1 cellular context compared by ENCODE assay signal in the genomic region with DNA sequence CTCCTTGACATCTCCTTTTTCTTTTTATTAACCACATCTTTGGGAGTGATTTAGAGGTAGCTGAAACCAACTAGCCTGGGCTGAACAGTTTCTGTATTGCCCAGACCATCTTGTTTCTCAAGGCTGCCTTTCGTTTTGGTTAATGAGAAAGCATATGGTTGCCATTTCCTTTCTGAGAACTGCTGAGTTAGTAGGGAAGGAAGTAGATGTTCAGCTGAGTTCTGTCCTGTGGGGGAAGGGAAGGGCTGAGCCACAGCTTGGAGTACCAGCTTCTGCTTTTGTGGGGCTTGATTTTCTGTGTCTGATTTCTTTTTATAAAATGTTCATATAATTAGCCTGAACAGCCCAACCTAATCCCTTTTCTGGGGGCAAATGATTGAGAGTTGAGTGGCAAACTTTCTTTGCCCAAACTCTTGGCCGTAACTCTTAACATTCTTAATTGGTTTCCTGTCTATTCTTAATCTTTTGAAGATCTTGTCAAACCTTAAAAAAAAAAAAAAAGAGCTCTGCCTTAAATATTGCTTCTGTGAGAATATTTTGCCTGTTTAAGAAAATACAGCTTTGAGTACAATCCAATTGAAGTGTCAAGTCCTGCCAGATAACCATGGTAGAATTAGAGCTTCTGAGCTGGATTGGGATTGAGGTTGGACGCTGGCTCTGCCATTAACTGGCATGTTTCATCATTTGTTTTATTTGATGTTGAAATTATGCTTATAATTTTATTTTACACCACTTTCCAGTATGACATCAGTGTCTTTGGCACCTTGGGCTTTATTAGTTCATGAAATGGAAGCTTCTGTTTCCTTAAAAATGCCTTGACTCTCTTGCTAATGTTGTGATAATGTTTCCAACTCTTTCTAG.
TF ChIP-seq lines count a peak whose summit lies in the region.

No MANE protein-coding gene starts in this region.

TF ChIP-seq in H1, 55 proteins besides CTCF, POLR2A, EP300 and RAD21:
- TF ChIP-seq, protein P1, sequence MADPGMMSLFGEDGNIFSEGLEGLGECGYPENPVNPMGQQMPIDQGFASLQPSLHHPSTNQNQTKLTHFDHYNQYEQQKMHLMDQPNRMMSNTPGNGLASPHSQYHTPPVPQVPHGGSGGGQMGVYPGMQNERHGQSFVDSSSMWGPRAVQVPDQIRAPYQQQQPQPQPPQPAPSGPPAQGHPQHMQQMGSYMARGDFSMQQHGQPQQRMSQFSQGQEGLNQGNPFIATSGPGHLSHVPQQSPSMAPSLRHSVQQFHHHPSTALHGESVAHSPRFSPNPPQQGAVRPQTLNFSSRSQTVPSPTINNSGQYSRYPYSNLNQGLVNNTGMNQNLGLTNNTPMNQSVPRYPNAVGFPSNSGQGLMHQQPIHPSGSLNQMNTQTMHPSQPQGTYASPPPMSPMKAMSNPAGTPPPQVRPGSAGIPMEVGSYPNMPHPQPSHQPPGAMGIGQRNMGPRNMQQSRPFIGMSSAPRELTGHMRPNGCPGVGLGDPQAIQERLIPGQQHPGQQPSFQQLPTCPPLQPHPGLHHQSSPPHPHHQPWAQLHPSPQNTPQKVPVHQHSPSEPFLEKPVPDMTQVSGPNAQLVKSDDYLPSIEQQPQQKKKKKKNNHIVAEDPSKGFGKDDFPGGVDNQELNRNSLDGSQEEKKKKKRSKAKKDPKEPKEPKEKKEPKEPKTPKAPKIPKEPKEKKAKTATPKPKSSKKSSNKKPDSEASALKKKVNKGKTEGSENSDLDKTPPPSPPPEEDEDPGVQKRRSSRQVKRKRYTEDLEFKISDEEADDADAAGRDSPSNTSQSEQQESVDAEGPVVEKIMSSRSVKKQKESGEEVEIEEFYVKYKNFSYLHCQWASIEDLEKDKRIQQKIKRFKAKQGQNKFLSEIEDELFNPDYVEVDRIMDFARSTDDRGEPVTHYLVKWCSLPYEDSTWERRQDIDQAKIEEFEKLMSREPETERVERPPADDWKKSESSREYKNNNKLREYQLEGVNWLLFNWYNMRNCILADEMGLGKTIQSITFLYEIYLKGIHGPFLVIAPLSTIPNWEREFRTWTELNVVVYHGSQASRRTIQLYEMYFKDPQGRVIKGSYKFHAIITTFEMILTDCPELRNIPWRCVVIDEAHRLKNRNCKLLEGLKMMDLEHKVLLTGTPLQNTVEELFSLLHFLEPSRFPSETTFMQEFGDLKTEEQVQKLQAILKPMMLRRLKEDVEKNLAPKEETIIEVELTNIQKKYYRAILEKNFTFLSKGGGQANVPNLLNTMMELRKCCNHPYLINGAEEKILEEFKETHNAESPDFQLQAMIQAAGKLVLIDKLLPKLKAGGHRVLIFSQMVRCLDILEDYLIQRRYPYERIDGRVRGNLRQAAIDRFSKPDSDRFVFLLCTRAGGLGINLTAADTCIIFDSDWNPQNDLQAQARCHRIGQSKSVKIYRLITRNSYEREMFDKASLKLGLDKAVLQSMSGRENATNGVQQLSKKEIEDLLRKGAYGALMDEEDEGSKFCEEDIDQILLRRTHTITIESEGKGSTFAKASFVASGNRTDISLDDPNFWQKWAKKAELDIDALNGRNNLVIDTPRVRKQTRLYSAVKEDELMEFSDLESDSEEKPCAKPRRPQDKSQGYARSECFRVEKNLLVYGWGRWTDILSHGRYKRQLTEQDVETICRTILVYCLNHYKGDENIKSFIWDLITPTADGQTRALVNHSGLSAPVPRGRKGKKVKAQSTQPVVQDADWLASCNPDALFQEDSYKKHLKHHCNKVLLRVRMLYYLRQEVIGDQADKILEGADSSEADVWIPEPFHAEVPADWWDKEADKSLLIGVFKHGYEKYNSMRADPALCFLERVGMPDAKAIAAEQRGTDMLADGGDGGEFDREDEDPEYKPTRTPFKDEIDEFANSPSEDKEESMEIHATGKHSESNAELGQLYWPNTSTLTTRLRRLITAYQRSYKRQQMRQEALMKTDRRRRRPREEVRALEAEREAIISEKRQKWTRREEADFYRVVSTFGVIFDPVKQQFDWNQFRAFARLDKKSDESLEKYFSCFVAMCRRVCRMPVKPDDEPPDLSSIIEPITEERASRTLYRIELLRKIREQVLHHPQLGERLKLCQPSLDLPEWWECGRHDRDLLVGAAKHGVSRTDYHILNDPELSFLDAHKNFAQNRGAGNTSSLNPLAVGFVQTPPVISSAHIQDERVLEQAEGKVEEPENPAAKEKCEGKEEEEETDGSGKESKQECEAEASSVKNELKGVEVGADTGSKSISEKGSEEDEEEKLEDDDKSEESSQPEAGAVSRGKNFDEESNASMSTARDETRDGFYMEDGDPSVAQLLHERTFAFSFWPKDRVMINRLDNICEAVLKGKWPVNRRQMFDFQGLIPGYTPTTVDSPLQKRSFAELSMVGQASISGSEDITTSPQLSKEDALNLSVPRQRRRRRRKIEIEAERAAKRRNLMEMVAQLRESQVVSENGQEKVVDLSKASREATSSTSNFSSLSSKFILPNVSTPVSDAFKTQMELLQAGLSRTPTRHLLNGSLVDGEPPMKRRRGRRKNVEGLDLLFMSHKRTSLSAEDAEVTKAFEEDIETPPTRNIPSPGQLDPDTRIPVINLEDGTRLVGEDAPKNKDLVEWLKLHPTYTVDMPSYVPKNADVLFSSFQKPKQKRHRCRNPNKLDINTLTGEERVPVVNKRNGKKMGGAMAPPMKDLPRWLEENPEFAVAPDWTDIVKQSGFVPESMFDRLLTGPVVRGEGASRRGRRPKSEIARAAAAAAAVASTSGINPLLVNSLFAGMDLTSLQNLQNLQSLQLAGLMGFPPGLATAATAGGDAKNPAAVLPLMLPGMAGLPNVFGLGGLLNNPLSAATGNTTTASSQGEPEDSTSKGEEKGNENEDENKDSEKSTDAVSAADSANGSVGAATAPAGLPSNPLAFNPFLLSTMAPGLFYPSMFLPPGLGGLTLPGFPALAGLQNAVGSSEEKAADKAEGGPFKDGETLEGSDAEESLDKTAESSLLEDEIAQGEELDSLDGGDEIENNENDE (IDR thresholded peaks at IDR 0.05; ENCODE audit: insufficient replicate concordance, low read length): no peak
- TF ChIP-seq TEAD4 (IDR thresholded peaks at IDR 0.05; ENCODE audit: low read depth, low read length) (no peak), SP4 (IDR thresholded peaks at IDR 0.05; ENCODE audit: low read length) (no peak), CTBP2 (IDR thresholded peaks at IDR 0.05; ENCODE audit: borderline replicate concordance, insufficient read depth, insufficient read length, low read length) (no peak), BRCA1 (IDR thresholded peaks at IDR 0.05; ENCODE audit: low read depth, low read length) (no peak), ZNF274 (IDR thresholded peaks at IDR 0.05; ENCODE audit: borderline replicate concordance, extremely low read depth, low read length) (no peak)
